ENCODE assay signal across 9 cellular contexts in the genomic region with DNA sequence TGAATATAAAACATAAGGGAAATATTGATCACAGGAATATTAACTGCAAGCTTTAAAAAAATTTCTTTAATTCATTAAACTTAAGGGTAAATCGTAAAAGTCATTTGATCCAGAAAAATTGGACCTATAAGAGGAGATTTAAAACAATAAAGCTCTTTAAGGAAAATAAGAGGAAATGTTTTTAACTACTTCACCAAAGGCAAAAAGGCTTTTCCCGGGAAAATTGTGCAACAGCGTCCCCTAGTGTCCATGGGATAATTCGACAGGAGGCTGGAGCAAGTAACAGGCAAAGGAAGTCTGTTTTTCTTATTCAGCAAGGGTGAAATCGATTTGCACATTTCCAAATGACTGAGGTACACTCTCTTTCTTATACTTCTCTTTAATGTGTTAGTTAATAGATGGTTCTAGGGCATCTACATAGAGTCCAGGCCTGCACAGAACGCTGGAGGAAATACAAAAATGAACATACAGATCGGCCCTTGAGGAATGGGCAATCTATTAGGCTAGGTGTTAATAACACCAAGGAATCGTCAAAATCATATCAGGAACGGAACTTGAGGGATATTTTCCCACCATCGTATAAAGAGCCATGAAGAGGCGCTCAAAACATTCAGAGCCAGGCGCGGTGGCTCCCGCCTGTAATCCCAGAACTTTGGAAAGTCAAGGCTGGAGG.
DNase-seq lines count a peak whose midpoint lies in the region; ATAC-seq and TF ChIP-seq lines count a peak whose summit lies in the region.
"Had no signal": no experiment of that assay in that cellular context is flagged by ENCODE, and none has a peak within 500 bp of the region (broad histone marks: within the 10 kb centered on the region; RNA-seq: fewer than 3 reads in every experiment).

No MANE protein-coding gene starts in this region.

- H3K27ac ChIP-seq in foreskin keratinocyte, result no peak overlapping the region
- H3K27ac ChIP-seq: BLaER1 treated with 17β-estradiol and CSF1 and Interleukin-3, amounts not matched to agents 10 nM and 100 nM had no signal

- H3K4me3 ChIP-seq in Jurkat, Clone E6-1 (ENCODE audit: low read length), result no peak overlapping the region
- no peak overlapping the region for H3K4me3 ChIP-seq in retinal pigment epithelial cell (ENCODE audit: low read length)
- H3K4me3 ChIP-seq: BLaER1 treated with 17β-estradiol and CSF1 and Interleukin-3, amounts not matched to agents 10 nM and 100 nM had no signal

- TF ChIP-seq CTCF in foreskin keratinocyte (conservative IDR thresholded peaks at IDR 0.05), result peak; percentile 98
- peak; percentile 60 for TF ChIP-seq CTCF in retinal pigment epithelial cell (conservative IDR thresholded peaks at IDR 0.05; ENCODE audit: low read depth, low read length)

- H3K4me1 ChIP-seq in foreskin keratinocyte, result no peaks in the 10 kb centered on the region
- H3K4me1 ChIP-seq: BLaER1 treated with 17β-estradiol and CSF1 and Interleukin-3, amounts not matched to agents 10 nM and 100 nM had no signal

- ATAC-seq in foreskin keratinocyte, result peak; percentile 46
- no peak for ATAC-seq in GM21737 (IDR thresholded peaks at IDR 0.05; ENCODE audit: unreplicated experiment)

- no peak overlapping the region for H3K27ac Mint-ChIP-seq in T-helper 2 cell treated with Interferon-gamma antibody and Interleukin-4, amounts not matched to agents 5 μg/mL and 100 μg/mL, for 36 hours
- H3K27ac Mint-ChIP-seq in activated T-helper 1 cell treated with anti-CD3 and anti-CD28 coated beads, Interleukin-12 subunit alpha, Interleukin-12 subunit beta, Interleukin-2, Interleukin-4 antibody, amounts not matched to agents 30 ng/mL and 10 ng/mL and 1 ng/mL, durations not matched to agents 14 hours and 24 hours and 36 hours, result no peak overlapping the region

- H3K9me3 Mint-ChIP-seq in T-helper 2 cell treated with Interferon-gamma antibody and Interleukin-4, amounts not matched to agents 5 μg/mL and 100 μg/mL, for 36 hours, result no peaks in the 10 kb centered on the region
- H3K9me3 Mint-ChIP-seq in activated T-helper 1 cell treated with anti-CD3 and anti-CD28 coated beads, Interleukin-12 subunit alpha, Interleukin-12 subunit beta, Interleukin-2, Interleukin-4 antibody, amounts not matched to agents 30 ng/mL and 10 ng/mL and 1 ng/mL, durations not matched to agents 14 hours and 24 hours and 36 hours, result no peaks in the 10 kb centered on the region

- H3K4me1 Mint-ChIP-seq in T-helper 2 cell treated with Interferon-gamma antibody and Interleukin-4, amounts not matched to agents 5 μg/mL and 100 μg/mL, for 36 hours (ENCODE audit: low read depth), result no peaks in the 10 kb centered on the region
- H3K4me1 Mint-ChIP-seq in activated T-helper 1 cell treated with anti-CD3 and anti-CD28 coated beads, Interleukin-12 subunit alpha, Interleukin-12 subunit beta, Interleukin-2, Interleukin-4 antibody, amounts not matched to agents 30 ng/mL and 10 ng/mL and 1 ng/mL, durations not matched to agents 14 hours and 24 hours and 36 hours (ENCODE audit: low read depth), result no peaks in the 10 kb centered on the region

- H3K27me3 ChIP-seq in foreskin keratinocyte, result no peaks in the 10 kb centered on the region
- H3K27me3 ChIP-seq: BLaER1 treated with 17β-estradiol and CSF1 and Interleukin-3, amounts not matched to agents 10 nM and 100 nM had no signal

- intact Hi-C loops in activated T-helper 1 cell treated with anti-CD3 and anti-CD28 coated beads, Interleukin-12 subunit alpha, Interleukin-12 subunit beta, Interleukin-2, Interleukin-4 antibody, amounts not matched to agents 30 ng/mL and 10 ng/mL and 1 ng/mL, durations not matched to agents 14 hours and 24 hours and 36 hours (cut with micrococcal nuclease), result loop anchor here (5.0 kb wide), 1 partner anchor 1059 kb away; no protein-coding TSS in a partner anchor

- H3K4me3 Mint-ChIP-seq in T-helper 2 cell treated with Interferon-gamma antibody and Interleukin-4, amounts not matched to agents 5 μg/mL and 100 μg/mL, for 36 hours, result no peak overlapping the region
- H3K4me3 Mint-ChIP-seq in activated T-helper 1 cell treated with anti-CD3 and anti-CD28 coated beads, Interleukin-12 subunit alpha, Interleukin-12 subunit beta, Interleukin-2, Interleukin-4 antibody, amounts not matched to agents 30 ng/mL and 10 ng/mL and 1 ng/mL, durations not matched to agents 14 hours and 24 hours and 36 hours, result no peak overlapping the region

- DNase-seq in NCI-H1417 (lab: John Stamatoyannopoulos, UW) (peak; percentile 1 to 49 (median 2)), NCI-H1417 treated with DMSO at 0.1 percent for 48 hours (lab: John Stamatoyannopoulos, UW) (no peak), foreskin keratinocyte (peak in 1 of 2 donors; percentile 42), retinal pigment epithelial cell (ENCODE audit: low read depth) (no peak)
- DNase-seq in Jurkat, Clone E6-1 (ENCODE audit: low read depth, low spot score), result peak; percentile 44
- DNase-seq in T-helper 2 cell treated with Interferon-gamma antibody and Interleukin-4, amounts not matched to agents 5 μg/mL and 100 μg/mL, for 36 hours (ENCODE audit: low spot score), result peak; percentile 4
- no peak for DNase-seq in activated T-helper 1 cell treated with anti-CD3 and anti-CD28 coated beads, Interleukin-12 subunit alpha, Interleukin-12 subunit beta, Interleukin-2, Interleukin-4 antibody, amounts not matched to agents 30 ng/mL and 10 ng/mL and 1 ng/mL, durations not matched to agents 14 hours and 24 hours and 36 hours (ENCODE audit: low spot score)

- H3K27me3 Mint-ChIP-seq in T-helper 2 cell treated with Interferon-gamma antibody and Interleukin-4, amounts not matched to agents 5 μg/mL and 100 μg/mL, for 36 hours (ENCODE audit: low read depth), result no peaks in the 10 kb centered on the region
- H3K27me3 Mint-ChIP-seq in activated T-helper 1 cell treated with anti-CD3 and anti-CD28 coated beads, Interleukin-12 subunit alpha, Interleukin-12 subunit beta, Interleukin-2, Interleukin-4 antibody, amounts not matched to agents 30 ng/mL and 10 ng/mL and 1 ng/mL, durations not matched to agents 14 hours and 24 hours and 36 hours (ENCODE audit: insufficient read depth), result no peaks in the 10 kb centered on the region

- H3K36me3 Mint-ChIP-seq in T-helper 2 cell treated with Interferon-gamma antibody and Interleukin-4, amounts not matched to agents 5 μg/mL and 100 μg/mL, for 36 hours (ENCODE audit: low read depth), result no peaks in the 10 kb centered on the region
- H3K36me3 Mint-ChIP-seq in activated T-helper 1 cell treated with anti-CD3 and anti-CD28 coated beads, Interleukin-12 subunit alpha, Interleukin-12 subunit beta, Interleukin-2, Interleukin-4 antibody, amounts not matched to agents 30 ng/mL and 10 ng/mL and 1 ng/mL, durations not matched to agents 14 hours and 24 hours and 36 hours (ENCODE audit: low read depth), result no peaks in the 10 kb centered on the region

Comparison
In these comparisons a context has a peak if more than half of its experiments do, and no peak if none do; other contexts are left out.
1. DNase-seq: peak in NCI-H1417 (3 of 3), Jurkat, Clone E6-1 (single experiment) and T-helper 2 cell treated with Interferon-gamma antibody and Interleukin-4, amounts not matched to agents 5 μg/mL and 100 μg/mL, for 36 hours (single experiment); none in NCI-H1417 treated with DMSO at 0.1 percent for 48 hours (single experiment), retinal pigment epithelial cell (single experiment) and activated T-helper 1 cell treated with anti-CD3 and anti-CD28 coated beads, Interleukin-12 subunit alpha, Interleukin-12 subunit beta, Interleukin-2, Interleukin-4 antibody, amounts not matched to agents 30 ng/mL and 10 ng/mL and 1 ng/mL, durations not matched to agents 14 hours and 24 hours and 36 hours (single experiment).